ENCODE assay signal across 8 cellular contexts in genomic region chr11:64007160-64007628, GRCh38. TPM values are rescaled to one million over a fixed set of nuclear protein-coding genes. Genes with fewer than 3 reads are reported as not detected.
A peak's percentile ranks its signal among the peaks of the same experiment; 100 is the strongest.
DNase-seq lines count a peak whose midpoint lies in the region; ATAC-seq, FAIRE-seq and TF ChIP-seq lines count a peak whose summit lies in the region.

No MANE protein-coding gene starts in this region.

- H3K4me1 ChIP-seq in ascending aorta (peaks cover 0 to 10% of the 10 kb centered on the region in 2 donors), tibial artery (peaks cover 0 to 20% (median 11%) of the 10 kb centered on the region in 4 donors)

- peak overlapping the region; percentile 67 for H3K4me3 Mint-ChIP-seq in activated naive CD4-positive, alpha-beta T cell treated with anti-CD3 and anti-CD28 coated beads, Interleukin-2, amount 50 U/mL, for 24 hours
- no peak overlapping the region for H3K4me3 Mint-ChIP-seq in activated CD4-positive, alpha-beta memory T cell treated with anti-CD3 and anti-CD28 coated beads, Interleukin-2, amount 10 ng/mL, durations not matched to agents 7 days and 5 days

- no peaks in the 10 kb centered on the region for H3K36me3 ChIP-seq in ascending aorta
- no peaks in the 10 kb centered on the region for H3K36me3 ChIP-seq in tibial artery

- TF ChIP-seq CTCF in ascending aorta (IDR thresholded peaks at IDR 0.05) (no peak), tibial artery (IDR thresholded peaks at IDR 0.05) (no peak)

- intact Hi-C loops in ascending aorta (cut with DNase I) = no loop called here
- intact Hi-C loops in tibial artery (cut with DNase I; ENCODE audit: low total_unique reads) = no loop called here

- ATAC-seq in HG03342 (IDR thresholded peaks at IDR 0.05; ENCODE audit: unreplicated experiment) = no peak

- DNase-seq in activated naive CD4-positive, alpha-beta T cell treated with anti-CD3 and anti-CD28 coated beads, Interleukin-2, amount 50 U/mL, for 16 hours = no peak
- DNase-seq in ascending aorta (ENCODE audit: low spot score in 2 of 2) = peak in 1 of 2 donors; percentile 73
- DNase-seq in left kidney (ENCODE audit: low read depth, low spot score) = peak; percentile 78
- DNase-seq in tibial artery = peak in 1 of 2 donors; percentile 42
- no peak for DNase-seq in H54 (ENCODE audit: insufficient read length, low spot score)
- DNase-seq in activated CD4-positive, alpha-beta memory T cell treated with anti-CD3 and anti-CD28 coated beads, Interleukin-2, amount 10 ng/mL, durations not matched to agents 7 days and 5 days = no peak

- CTCF ChIA-PET in activated CD4-positive, alpha-beta memory T cell treated with anti-CD3 and anti-CD28 coated beads, Interleukin-2, amount 10 ng/mL, durations not matched to agents 7 days and 5 days (lab: Charles Lee) = interaction anchor here (0.8 kb wide), 1 partner anchor 528 kb away, joined by 3 read pairs; no protein-coding TSS in a partner anchor

- H3K4me1 Mint-ChIP-seq in activated naive CD4-positive, alpha-beta T cell treated with anti-CD3 and anti-CD28 coated beads, Interleukin-2, amount 50 U/mL, for 24 hours = peaks cover 13% of the 10 kb centered on the region
- peaks cover 4% of the 10 kb centered on the region for H3K4me1 Mint-ChIP-seq in activated CD4-positive, alpha-beta memory T cell treated with anti-CD3 and anti-CD28 coated beads, Interleukin-2, amount 10 ng/mL, durations not matched to agents 7 days and 5 days

- peaks cover 18% of the 10 kb centered on the region for H3K27me3 Mint-ChIP-seq in activated naive CD4-positive, alpha-beta T cell treated with anti-CD3 and anti-CD28 coated beads, Interleukin-2, amount 50 U/mL, for 24 hours
- H3K27me3 Mint-ChIP-seq in activated CD4-positive, alpha-beta memory T cell treated with anti-CD3 and anti-CD28 coated beads, Interleukin-2, amount 10 ng/mL, durations not matched to agents 7 days and 5 days = peaks cover 24% of the 10 kb centered on the region

- FAIRE-seq in H54 (lab: Jason Lieb, UNC) = no peak

- no peaks in the 10 kb centered on the region for H3K9me3 Mint-ChIP-seq in activated naive CD4-positive, alpha-beta T cell treated with anti-CD3 and anti-CD28 coated beads, Interleukin-2, amount 50 U/mL, for 24 hours
- peaks cover 14% of the 10 kb centered on the region for H3K9me3 Mint-ChIP-seq in activated CD4-positive, alpha-beta memory T cell treated with anti-CD3 and anti-CD28 coated beads, Interleukin-2, amount 10 ng/mL, durations not matched to agents 7 days and 5 days

- H3K9me3 ChIP-seq in ascending aorta (no peaks in the 10 kb centered on the region), tibial artery (no peaks in the 10 kb centered on the region)

- peak overlapping the region; percentile 14 for H3K27ac Mint-ChIP-seq in activated naive CD4-positive, alpha-beta T cell treated with anti-CD3 and anti-CD28 coated beads, Interleukin-2, amount 50 U/mL, for 24 hours
- no peak overlapping the region for H3K27ac Mint-ChIP-seq in activated CD4-positive, alpha-beta memory T cell treated with anti-CD3 and anti-CD28 coated beads, Interleukin-2, amount 10 ng/mL, durations not matched to agents 7 days and 5 days

- H3K36me3 Mint-ChIP-seq in activated naive CD4-positive, alpha-beta T cell treated with anti-CD3 and anti-CD28 coated beads, Interleukin-2, amount 50 U/mL, for 24 hours = no peaks in the 10 kb centered on the region
- H3K36me3 Mint-ChIP-seq in activated CD4-positive, alpha-beta memory T cell treated with anti-CD3 and anti-CD28 coated beads, Interleukin-2, amount 10 ng/mL, durations not matched to agents 7 days and 5 days (ENCODE audit: low read depth) = peaks cover 2% of the 10 kb centered on the region

- no peak for TF ChIP-seq POLR2A in H54 (IDR thresholded peaks at IDR 0.05; ENCODE audit: low read depth, low read length)

- peak overlapping the region; percentile 67 to 74 for H3K27ac ChIP-seq in ascending aorta
- peak overlapping the region; percentile 37 to 40 for H3K27ac ChIP-seq in tibial artery

- POLR2A ChIA-PET in activated CD4-positive, alpha-beta memory T cell treated with anti-CD3 and anti-CD28 coated beads, Interleukin-2, amount 10 ng/mL, durations not matched to agents 7 days and 5 days (lab: Charles Lee) = interaction anchor here (1.2 kb wide), 1 partner anchor 9 kb away, joined by 3 read pairs; no protein-coding TSS in a partner anchor

- no peaks in the 10 kb centered on the region for H3K27me3 ChIP-seq in ascending aorta
- no peaks in the 10 kb centered on the region for H3K27me3 ChIP-seq in tibial artery

- H3K4me3 ChIP-seq in ascending aorta (peak overlapping the region; percentile 63 to 69), tibial artery (peak overlapping the region; percentile 44 to 46)

RNA-seq across cellular contexts. Expression of gene OTUB1, which starts 21.0 kb away (rescaled TPM):
- total RNA-seq in ascending aorta = 89.4 TPM
- total RNA-seq in activated CD4-positive, alpha-beta memory T cell treated with anti-CD3 and anti-CD28 coated beads, Interleukin-2, amount 10 ng/mL, durations not matched to agents 7 days and 5 days = 10 to 100 TPM; 86.8 to 93.6 TPM

RNA-seq across cellular contexts. Expression of gene FLRT1, which starts 28.5 kb away (rescaled TPM):
- 10.3 TPM for total RNA-seq in ascending aorta
- total RNA-seq in activated CD4-positive, alpha-beta memory T cell treated with anti-CD3 and anti-CD28 coated beads, Interleukin-2, amount 10 ng/mL, durations not matched to agents 7 days and 5 days = under 1 TPM; 0.05 to 0.23 TPM

RNA-seq across cellular contexts. Expression of gene COX8A, which starts 32.8 kb away (rescaled TPM):
- total RNA-seq in ascending aorta = 520 TPM
- 100 to 1,000 TPM; 506 to 527 TPM for total RNA-seq in activated CD4-positive, alpha-beta memory T cell treated with anti-CD3 and anti-CD28 coated beads, Interleukin-2, amount 10 ng/mL, durations not matched to agents 7 days and 5 days
